8 cellular contexts compared by ENCODE assay signal in genomic region chr17:30291571-30292489, GRCh38. TPM values are rescaled to one million over a fixed set of nuclear protein-coding genes. Genes with fewer than 3 reads are reported as not detected.
DNase-seq lines count a peak whose midpoint lies in the region; ATAC-seq and TF ChIP-seq lines count a peak whose summit lies in the region.

Gene BLMH, minus strand, starts transcription at chr17:30291944. Its CDS starts 125 bp downstream, at chr17:30291819.

- DNase-seq in Daoy (ENCODE audit: low read depth) (peak; percentile 92), LNCaP clone FGC (ENCODE audit: low read depth) (no peak), adrenal gland (peak; percentile 70 to 84 (median 77)), left cardiac atrium (peak; percentile 88), progenitor cell of endocrine pancreas (ENCODE audit: low spot score, unreplicated experiment) (peak; percentile 51), upper lobe of left lung (peak; percentile 67 to 96)

- TF ChIP-seq POLR2A in adrenal gland (IDR thresholded peaks at IDR 0.05) (peak; percentile 58 to 76), upper lobe of left lung (IDR thresholded peaks at IDR 0.05) (peak in 3 of 4 donors; percentile 25 to 83 (median 70))

- H3K36me3 Mint-ChIP-seq in progenitor cell of endocrine pancreas (ENCODE audit: insufficient read depth): peaks cover 3% of the 10 kb centered on the region

- intact Hi-C loops in T-helper 1 cell treated with Interleukin-12 subunit alpha and Interleukin-12 subunit beta and Interleukin-4 antibody, amounts not matched to agents 30 ng/mL and 1 ng/mL, for 36 hours (cut with micrococcal nuclease): loop anchor here (1.0 to 2.0 kb wide), 5 partner anchors 44 to 185 kb away; partner anchors contain the start of genes CPD, GOSR1 and NSRP1
- intact Hi-C loops in adrenal gland (cut with DNase I) (no loop called here), left cardiac atrium (cut with DNase I) (loop anchor here in 1 of 2 donors (10.0 kb wide), 1 partner anchor 93 kb away; no protein-coding TSS in a partner anchor)

- 0 out of 2 replicates have a peak, but pooled peaks have one; percentile 0 for TF ChIP-seq CTCF in LNCaP clone FGC (IDR thresholded peaks at IDR 0.05; ENCODE audit: control insufficient read depth, extremely low read depth, insufficient read depth)
- no peak for TF ChIP-seq CTCF in adrenal gland (IDR thresholded peaks at IDR 0.05)
- no peak for TF ChIP-seq CTCF in progenitor cell of endocrine pancreas (IDR thresholded peaks at IDR 0.05; ENCODE audit: unreplicated experiment)
- TF ChIP-seq CTCF in upper lobe of left lung (IDR thresholded peaks at IDR 0.05): peak in 1 of 6 experiments; percentile 7

- peak within 1 kb of the TSS; percentile 88 for H3K4me3 Mint-ChIP-seq in progenitor cell of endocrine pancreas (ENCODE audit: low read depth)

- no peaks in the 10 kb centered on the region for H3K9me3 Mint-ChIP-seq in progenitor cell of endocrine pancreas (ENCODE audit: low read depth)

- H3K27ac ChIP-seq in adrenal gland (peak within 1 kb of the TSS in 4 of 5 donors; percentile 14 to 71 (median 59)), upper lobe of left lung (peak within 1 kb of the TSS; percentile 72 to 85 (median 83))

- ATAC-seq in GM21723 (IDR thresholded peaks at IDR 0.05; ENCODE audit: unreplicated experiment): peak; percentile 74
- peak; percentile 97 to 99 for ATAC-seq in left cardiac atrium
- ATAC-seq in upper lobe of left lung (ENCODE audit: low FRiP score in 2 of 2): peak; percentile 86 to 99

- TF ChIP-seq EP300 in upper lobe of left lung (IDR thresholded peaks at IDR 0.05): no peak

- no peaks in the 10 kb centered on the region for H3K9me3 ChIP-seq in adrenal gland (replicated peaks in 1 of 3)
- no peaks in the 10 kb centered on the region for H3K9me3 ChIP-seq in upper lobe of left lung

- H3K27me3 ChIP-seq in adrenal gland (no peaks in the 10 kb centered on the region), upper lobe of left lung (no peaks in the 10 kb centered on the region)

- H3K36me3 ChIP-seq in adrenal gland (replicated peaks in 1 of 2) (peaks cover 0 to 20% of the 10 kb centered on the region in 2 donors), upper lobe of left lung (peaks cover 0 to 20% (median 6%) of the 10 kb centered on the region in 4 donors)

- peak within 1 kb of the TSS; percentile 89 for H3K27ac Mint-ChIP-seq in progenitor cell of endocrine pancreas

- H3K27me3 Mint-ChIP-seq in progenitor cell of endocrine pancreas: no peaks in the 10 kb centered on the region

- H3K4me1 Mint-ChIP-seq in progenitor cell of endocrine pancreas (ENCODE audit: low read depth): peaks cover 4% of the 10 kb centered on the region

- 0 to 6% (median 1%) methylated on average over 11 to 98 of the region's 99 CpGs for WGBS in adrenal gland, 4 donors
- 1 to 2% methylated on average over 14 to 47 of the region's 99 CpGs for WGBS in upper lobe of left lung, 2 donors

- H3K4me3 ChIP-seq in LNCaP clone FGC (ENCODE audit: low read depth, low read length) (peak within 1 kb of the TSS; percentile 72), adrenal gland (peak within 1 kb of the TSS; percentile 62 to 93 (median 76)), upper lobe of left lung (peak within 1 kb of the TSS; percentile 59 to 99 (median 96))

- H3K4me1 ChIP-seq in adrenal gland (replicated peaks in 1 of 2): peaks cover 0 to 20% of the 10 kb centered on the region in 2 donors
- H3K4me1 ChIP-seq in upper lobe of left lung: peaks cover 7 to 18% (median 13%) of the 10 kb centered on the region in 4 donors

RNA-seq across cellular contexts. Expression of gene BLMH, which starts in this region (rescaled TPM):
- total RNA-seq in Daoy (2014; rRNA removed; shearing (Covaris generic)): 49.0 and 52.3 TPM in 2 replicates
- total RNA-seq in T-helper 1 cell treated with Interleukin-12 subunit alpha and Interleukin-12 subunit beta and Interleukin-4 antibody, amounts not matched to agents 30 ng/mL and 1 ng/mL, for 36 hours: 62.9 and 65.3 TPM in 2 replicates
- total RNA-seq in adrenal gland: 10 to 100 TPM; 13.9 to 35.3 (median 19.7) TPM
- 10 to 100 TPM; 12.1 to 18.1 (median 13.4) TPM for polyA plus RNA-seq in adrenal gland
- 10 to 100 TPM; 16.9 to 19.8 TPM for total RNA-seq in left cardiac atrium
- 60.9 and 64.2 TPM in 2 replicates for total RNA-seq in progenitor cell of endocrine pancreas
- total RNA-seq in upper lobe of left lung: 10 to 100 TPM; 16.4 to 33.6 (median 22.4) TPM
